In the genomic region with DNA sequence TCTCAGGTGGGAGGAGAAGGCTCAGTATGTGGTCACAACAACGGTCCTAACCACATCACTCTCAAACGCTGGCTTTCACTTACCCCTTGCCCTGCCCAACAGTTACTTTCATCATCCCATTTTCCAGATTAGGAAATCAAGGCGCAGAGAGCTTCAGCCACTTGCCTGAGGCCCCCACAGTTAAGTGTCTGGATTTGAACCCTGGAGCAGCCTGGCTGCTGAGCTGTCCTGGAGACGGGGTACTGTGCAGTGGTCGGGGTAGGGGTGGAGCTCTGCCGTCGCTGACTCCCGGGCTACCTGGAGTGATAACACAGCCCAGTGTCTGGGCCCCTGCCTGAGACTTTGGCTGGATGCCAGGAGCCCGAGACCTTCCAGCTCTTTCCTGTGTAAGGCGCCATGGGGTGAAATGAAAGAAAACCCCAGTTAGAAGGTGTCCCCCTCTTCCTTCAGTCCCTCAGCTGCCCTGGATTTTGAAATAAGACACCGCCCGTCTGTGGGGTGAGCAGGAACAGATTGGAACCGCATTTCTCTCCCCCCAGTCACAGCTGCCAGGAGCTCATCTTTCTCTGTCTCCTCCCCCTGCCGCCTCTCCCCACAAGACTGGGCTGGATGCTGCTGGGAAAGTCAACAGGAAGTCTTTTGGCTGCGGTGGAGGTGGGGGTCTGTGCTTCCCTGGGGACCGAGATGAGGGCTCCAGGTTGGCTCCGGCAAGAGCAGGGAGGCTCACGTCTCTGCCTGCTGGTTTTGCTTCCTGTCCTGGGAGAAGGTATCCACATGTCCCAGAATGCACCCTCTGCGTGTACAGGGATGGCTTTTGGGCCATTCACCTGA, we compare ENCODE assay signal across 8 cellular contexts.
A peak's percentile ranks its signal among the peaks of the same experiment; 100 is the strongest.
DNase-seq lines count a peak whose midpoint lies in the region; ATAC-seq, FAIRE-seq and TF ChIP-seq lines count a peak whose summit lies in the region.

No MANE protein-coding gene starts in this region.

- H3K56ac ChIP-seq in mesendoderm (ENCODE audit: low read length), result peak overlapping the region; percentile 84

- no peak overlapping the region for H2BK120ac ChIP-seq in mesendoderm (ENCODE audit: low read depth, low read length)

- H4K20me1 ChIP-seq in DOHH2 (ENCODE audit: control insufficient read depth, insufficient read depth, low read depth, low read length), result no peaks in the 10 kb centered on the region

- TF ChIP-seq CTCF in DOHH2 (IDR thresholded peaks at IDR 0.05; ENCODE audit: low read depth, low read length, poor library complexity, severe bottlenecking) (no peak), bronchial epithelial cell (IDR thresholded peaks at IDR 0.05; ENCODE audit: insufficient read depth, low read length, severe bottlenecking) (no peak), vagina (IDR thresholded peaks at IDR 0.05) (no peak)

- FAIRE-seq in bronchial epithelial cell (lab: Jason Lieb, UNC), result peak; percentile 40

- H3K4me1 ChIP-seq in DOHH2 (ENCODE audit: control insufficient read depth, low read length) (peaks cover 44% of the 10 kb centered on the region), mesendoderm (ENCODE audit: control insufficient read depth, low read depth, low read length) (peaks cover 25% of the 10 kb centered on the region), vagina (peaks cover 81% of the 10 kb centered on the region)

- peaks cover 29% of the 10 kb centered on the region for H3K79me1 ChIP-seq in mesendoderm (ENCODE audit: low read length)

- peak overlapping the region; percentile 58 for H3K4me2 ChIP-seq in DOHH2 (ENCODE audit: low read length)
- peak overlapping the region; percentile 14 for H3K4me2 ChIP-seq in mesendoderm (ENCODE audit: low read length)

- H3K18ac ChIP-seq in mesendoderm (ENCODE audit: low read length), result peak overlapping the region; percentile 24

- no peaks in the 10 kb centered on the region for H3K9me2 ChIP-seq in DOHH2 (replicated peaks; ENCODE audit: control insufficient read depth, low read length)

- H3K9me3 ChIP-seq in DOHH2 (ENCODE audit: control insufficient read depth, insufficient read depth, low read length) (no peaks in the 10 kb centered on the region), vagina (no peaks in the 10 kb centered on the region)

- no peak overlapping the region for H4K8ac ChIP-seq in mesendoderm (ENCODE audit: low read depth, low read length)

- H3K4me3 ChIP-seq in DOHH2 (ENCODE audit: low read length) (peak overlapping the region; percentile 48), bronchial epithelial cell (ENCODE audit: low read depth, low read length) (no peak overlapping the region), mesendoderm (ENCODE audit: low read length) (no peak overlapping the region), vagina (peak overlapping the region in 1 of 2 donors; percentile 15)

- intact Hi-C loops in vagina (cut with DNase I), result loop anchor here (5.0 kb wide), 1 partner anchor 44 kb away; no protein-coding TSS in a partner anchor

- no peak overlapping the region for H2BK15ac ChIP-seq in mesendoderm (replicated peaks; ENCODE audit: low read depth)

- DNase-seq in NCI-H1105 treated with DMSO at 0.1 percent for 48 hours (lab: John Stamatoyannopoulos, UW) (peak; percentile 91), T follicular helper cell (ENCODE audit: low read depth) (peak; percentile 53), bronchial epithelial cell (ENCODE audit: low read depth) (peak; percentile 56), mesendoderm (peak; percentile 95), vagina (ENCODE audit: extremely low spot score in 2 of 2) (no peak), SW 1271 (lab: John Stamatoyannopoulos, UW) (no peak)

- ATAC-seq in HG02981 (IDR thresholded peaks at IDR 0.05; ENCODE audit: unreplicated experiment), result no peak

- peaks cover 3% of the 10 kb centered on the region for H3F3A ChIP-seq in DOHH2 (ENCODE audit: control insufficient read depth, insufficient read depth)

- H3K27me3 ChIP-seq in DOHH2 (ENCODE audit: control insufficient read depth, low read length) (no peaks in the 10 kb centered on the region), bronchial epithelial cell (ENCODE audit: control insufficient read depth, insufficient read depth, low read length) (no peaks in the 10 kb centered on the region), mesendoderm (ENCODE audit: insufficient read depth, low read length, poor library complexity) (no peaks in the 10 kb centered on the region), vagina (no peaks in the 10 kb centered on the region)

- H3K36me3 ChIP-seq in DOHH2 (ENCODE audit: control insufficient read depth, low read length), result no peaks in the 10 kb centered on the region
- peaks cover 8% of the 10 kb centered on the region for H3K36me3 ChIP-seq in bronchial epithelial cell (ENCODE audit: control insufficient read depth, insufficient read depth, low read length)
- no peaks in the 10 kb centered on the region for H3K36me3 ChIP-seq in mesendoderm (ENCODE audit: control insufficient read depth, insufficient read depth, low read length)
- no peaks in the 10 kb centered on the region for H3K36me3 ChIP-seq in vagina

- no peak for TF ChIP-seq POLR2A in vagina (IDR thresholded peaks at IDR 0.05)

- H3K23ac ChIP-seq in mesendoderm (ENCODE audit: low read length), result peak overlapping the region; percentile 86

- peak overlapping the region; percentile 57 for H2BK5ac ChIP-seq in mesendoderm (ENCODE audit: low read length)

- whole genome bisulfite sequencing in mesendoderm (ENCODE audit: extremely low coverage, insufficient coverage, low lambda C conversion rate), result no CpG with 5 or more reads among the region's 19 CpGs

- peak overlapping the region; percentile 33 for H3K27ac ChIP-seq in DOHH2 (ENCODE audit: low read depth, low read length)
- H3K27ac ChIP-seq in mesendoderm (ENCODE audit: low read depth, low read length), result peak overlapping the region; percentile 71
- H3K27ac ChIP-seq in vagina, result peak overlapping the region; percentile 98

- H3K79me2 ChIP-seq in DOHH2 (ENCODE audit: control insufficient read depth, low read length) (no peaks in the 10 kb centered on the region), mesendoderm (ENCODE audit: control insufficient read depth, insufficient read depth, low read length) (peaks cover 17% of the 10 kb centered on the region)

- peak overlapping the region; percentile 54 for H3K9ac ChIP-seq in mesendoderm (ENCODE audit: low read length)

- H3K4ac ChIP-seq in mesendoderm (ENCODE audit: low read depth, low read length), result no peak overlapping the region

- H2AK5ac ChIP-seq in mesendoderm (ENCODE audit: low read length), result peak overlapping the region; percentile 77

- H4K5ac ChIP-seq in mesendoderm (ENCODE audit: low read length), result no peak overlapping the region

Comparison
In these comparisons a context has a peak if more than half of its experiments do, and no peak if none do; other contexts are left out.
1. H3K27ac ChIP-seq: peak in every context shown above with its lines; median percentile 98 in vagina; 71 in mesendoderm; 33 in DOHH2.
2. DNase-seq: peak in NCI-H1105 treated with DMSO at 0.1 percent for 48 hours (single experiment), T follicular helper cell (single experiment), bronchial epithelial cell (single experiment) and mesendoderm (single experiment); none in vagina (0 of 2) and SW 1271 (0 of 2).